8 cellular contexts compared by ENCODE assay signal in genomic region chr9:14313951-14314423, GRCh38. TPM values are rescaled to one million over a fixed set of nuclear protein-coding genes. Genes with fewer than 3 reads are reported as not detected.
DNase-seq lines count a peak whose midpoint lies in the region; ATAC-seq and TF ChIP-seq lines count a peak whose summit lies in the region.

NFIB (minus strand) TSS chr9:14314141; CDS start chr9:14313511, 630 bp downstream.

- POLR2A ChIA-PET in CD4-positive, alpha-beta memory T cell (lab: Charles Lee; ENCODE audit: partially characterized antibody): no interaction called here

- TF ChIP-seq CTCF in WI38 (IDR thresholded peaks at IDR 0.05; ENCODE audit: low read depth, low read length): no peak
- no peak for TF ChIP-seq CTCF in fibroblast of the aortic adventitia (IDR thresholded peaks at IDR 0.05; ENCODE audit: insufficient read depth, low read length)
- TF ChIP-seq CTCF in nephron (IDR thresholded peaks at IDR 0.05; ENCODE audit: unreplicated experiment in 3 of 3): no peak

- H3K4me3 Mint-ChIP-seq in CD4-positive, alpha-beta memory T cell: peak within 1 kb of the TSS; percentile 80 to 92 (median 85)
- peak within 1 kb of the TSS; percentile 96 to 100 (median 98) for H3K4me3 Mint-ChIP-seq in nephron

- intact Hi-C loops in CD4-positive, alpha-beta memory T cell (cut with micrococcal nuclease): loop anchor here (1.0 kb wide), 1 partner anchor 8 kb away; no protein-coding TSS in a partner anchor

- peaks cover 20% of the 10 kb centered on the region for H3K4me1 ChIP-seq in CD4-positive, alpha-beta memory T cell (ENCODE audit: insufficient read depth, low read length)

- H3K27me3 Mint-ChIP-seq in CD4-positive, alpha-beta memory T cell: peaks cover 24 to 38% of the 10 kb centered on the region in 2 donors
- peaks cover 7% of the 10 kb centered on the region for H3K27me3 Mint-ChIP-seq in nephron (ENCODE audit: low read depth)

- H3K4me3 ChIP-seq in CD4-positive, alpha-beta memory T cell (ENCODE audit: low read length in 2 of 2): peak within 1 kb of the TSS in 1 of 2 donors; percentile 34
- peak within 1 kb of the TSS; percentile 32 for H3K4me3 ChIP-seq in WI38 (ENCODE audit: low read depth, low read length)
- peak within 1 kb of the TSS; percentile 94 for H3K4me3 ChIP-seq in fibroblast of the aortic adventitia (ENCODE audit: low read depth, low read length)

- no peaks in the 10 kb centered on the region for H3K9me3 ChIP-seq in CD4-positive, alpha-beta memory T cell (ENCODE audit: control insufficient read depth in 1 of 2, low read length in 2 of 2)

- no peak for ATAC-seq in activated CD4-positive, CD25-positive, alpha-beta regulatory T cell treated with anti-CD3 and anti-CD28 coated beads, Interleukin-2, amount 50 U/mL, for 24 hours
- no peak for ATAC-seq in GM18867 (IDR thresholded peaks at IDR 0.05; ENCODE audit: unreplicated experiment)

- H3K36me3 ChIP-seq in CD4-positive, alpha-beta memory T cell (ENCODE audit: insufficient read depth, low read length): no peaks in the 10 kb centered on the region

- peaks cover 2 to 10% of the 10 kb centered on the region in 2 donors for H3K36me3 Mint-ChIP-seq in CD4-positive, alpha-beta memory T cell
- peaks cover 10% of the 10 kb centered on the region for H3K36me3 Mint-ChIP-seq in nephron (ENCODE audit: low read depth)

- CTCF ChIA-PET in CD4-positive, alpha-beta memory T cell (lab: Charles Lee; ENCODE audit: partially characterized antibody): no interaction called here

- peak within 1 kb of the TSS in 1 of 7 donors; percentile 42 for H3K27ac Mint-ChIP-seq in CD4-positive, alpha-beta memory T cell
- peak within 1 kb of the TSS; percentile 99 to 100 (median 100) for H3K27ac Mint-ChIP-seq in nephron

- peaks cover 32% of the 10 kb centered on the region for H3K27me3 ChIP-seq in CD4-positive, alpha-beta memory T cell (ENCODE audit: insufficient read depth, low read length)

- H3K27ac ChIP-seq in CD4-positive, alpha-beta memory T cell (ENCODE audit: low read depth, low read length): no peak within 1 kb of the TSS

- peaks cover 0 to 9% (median 5%) of the 10 kb centered on the region in 8 donors for H3K9me3 Mint-ChIP-seq in CD4-positive, alpha-beta memory T cell
- H3K9me3 Mint-ChIP-seq in nephron: peaks cover 2% of the 10 kb centered on the region

- peak in 1 of 5 donors; percentile 5 for DNase-seq in CD4-positive, alpha-beta memory T cell
- peak; percentile 48 for DNase-seq in HK-2 (ENCODE audit: unreplicated experiment)
- DNase-seq in fibroblast of the aortic adventitia (ENCODE audit: low read depth): peak; percentile 52
- DNase-seq in kidney glomerular epithelial cell (lab: John Stamatoyannopoulos, UW): no peak

- H3K4me1 Mint-ChIP-seq in CD4-positive, alpha-beta memory T cell: peaks cover 18 to 36% (median 27%) of the 10 kb centered on the region in 4 donors
- peaks cover 31% of the 10 kb centered on the region for H3K4me1 Mint-ChIP-seq in nephron

RNA-seq across cellular contexts. Expression of gene NFIB, which starts in this region (rescaled TPM):
- not detected for total RNA-seq in CD4-positive, alpha-beta memory T cell
- polyA plus RNA-seq in CD4-positive, alpha-beta memory T cell: not detected
- 107 and 111 TPM in 2 replicates for total RNA-seq in fibroblast of the aortic adventitia (ENCODE audit: low replicate concordance)

Comparison
In these comparisons a context has a peak if more than half of its experiments do, and no peak if none do; other contexts are left out.
1. RNA of gene NFIB (total RNA-seq): 107 to 111 TPM in fibroblast of the aortic adventitia; not detected in CD4-positive, alpha-beta memory T cell; every median in the first group is over 100 times any median in the second.